ENCODE assay signal across 2 cellular contexts in the genomic region with DNA sequence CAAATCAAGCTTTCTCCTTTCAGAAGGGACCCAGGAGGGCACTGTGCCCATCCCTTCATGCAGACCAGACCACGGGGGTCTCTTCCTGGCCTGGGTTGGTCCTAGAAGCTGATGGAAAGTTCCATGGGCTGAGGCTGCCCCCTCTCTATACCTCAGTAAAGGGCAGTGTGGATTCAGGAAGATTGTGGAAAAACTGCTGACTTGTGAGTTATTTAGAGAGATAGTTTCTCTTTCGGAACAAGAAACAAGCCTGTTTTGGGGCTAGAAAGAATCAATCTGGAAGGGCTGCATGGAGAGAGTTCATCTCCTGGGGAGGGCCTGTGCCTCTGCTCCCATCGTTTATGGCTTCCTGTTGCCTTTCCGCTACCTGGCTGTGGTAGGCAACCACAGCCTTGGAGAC.
TF ChIP-seq lines count a peak whose summit lies in the region.

No MANE protein-coding gene starts in this region.

TF ChIP-seq in IMR-90, 13 proteins besides CTCF, POLR2A, EP300 and RAD21:
- TF ChIP-seq FOS (IDR thresholded peaks at IDR 0.05; ENCODE audit: low read depth, low read length), result no peak
- TF ChIP-seq MAZ (IDR thresholded peaks at IDR 0.05; ENCODE audit: borderline replicate concordance, low read depth, low read length), result no peak
- TF ChIP-seq RCOR1 (IDR thresholded peaks at IDR 0.05; ENCODE audit: insufficient replicate concordance, low read length), result no peak
- peak; percentile 65 for TF ChIP-seq MAFK (IDR thresholded peaks at IDR 0.05; ENCODE audit: low read depth, low read length)

TF ChIP-seq in HepG2, 621 proteins besides CTCF, POLR2A, EP300 and RAD21:
- TF ChIP-seq MAFK (conservative IDR thresholded peaks at IDR 0.05 in 1 of 2, IDR thresholded peaks at IDR 0.05 in 1 of 2; ENCODE audit: low read length in 2 of 2) (peak; percentile 80), ZFP82 (CRISPR knock-in tag; IDR thresholded peaks at IDR 0.05; ENCODE audit: borderline replicate concordance) (no peak), TCF12 (IDR thresholded peaks at IDR 0.05) (no peak), TCF12 (CRISPR knock-in tag; IDR thresholded peaks at IDR 0.05) (no peak), SAFB2 (CRISPR knock-in tag; IDR thresholded peaks at IDR 0.05; ENCODE audit: borderline replicate concordance, low read depth) (no peak), NBN (conservative IDR thresholded peaks at IDR 0.05) (no peak), ZNF597 (CRISPR knock-in tag; IDR thresholded peaks at IDR 0.05) (no peak), SNRNP70 (IDR thresholded peaks at IDR 0.05; ENCODE audit: low read depth, low read length) (no peak), ZNF546 (CRISPR knock-in tag; conservative IDR thresholded peaks at IDR 0.05) (no peak), MXI1 (IDR thresholded peaks at IDR 0.05; ENCODE audit: borderline replicate concordance, low read depth, low read length) (no peak), MAFF (IDR thresholded peaks at IDR 0.05; ENCODE audit: low read depth, low read length) (peak; percentile 72)
- TF ChIP-seq, protein P1, sequence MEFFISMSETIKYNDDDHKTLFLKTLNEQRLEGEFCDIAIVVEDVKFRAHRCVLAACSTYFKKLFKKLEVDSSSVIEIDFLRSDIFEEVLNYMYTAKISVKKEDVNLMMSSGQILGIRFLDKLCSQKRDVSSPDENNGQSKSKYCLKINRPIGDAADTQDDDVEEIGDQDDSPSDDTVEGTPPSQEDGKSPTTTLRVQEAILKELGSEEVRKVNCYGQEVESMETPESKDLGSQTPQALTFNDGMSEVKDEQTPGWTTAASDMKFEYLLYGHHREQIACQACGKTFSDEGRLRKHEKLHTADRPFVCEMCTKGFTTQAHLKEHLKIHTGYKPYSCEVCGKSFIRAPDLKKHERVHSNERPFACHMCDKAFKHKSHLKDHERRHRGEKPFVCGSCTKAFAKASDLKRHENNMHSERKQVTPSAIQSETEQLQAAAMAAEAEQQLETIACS (CRISPR knock-in tag; IDR thresholded peaks at IDR 0.05), result no peak
- TF ChIP-seq, protein P2, sequence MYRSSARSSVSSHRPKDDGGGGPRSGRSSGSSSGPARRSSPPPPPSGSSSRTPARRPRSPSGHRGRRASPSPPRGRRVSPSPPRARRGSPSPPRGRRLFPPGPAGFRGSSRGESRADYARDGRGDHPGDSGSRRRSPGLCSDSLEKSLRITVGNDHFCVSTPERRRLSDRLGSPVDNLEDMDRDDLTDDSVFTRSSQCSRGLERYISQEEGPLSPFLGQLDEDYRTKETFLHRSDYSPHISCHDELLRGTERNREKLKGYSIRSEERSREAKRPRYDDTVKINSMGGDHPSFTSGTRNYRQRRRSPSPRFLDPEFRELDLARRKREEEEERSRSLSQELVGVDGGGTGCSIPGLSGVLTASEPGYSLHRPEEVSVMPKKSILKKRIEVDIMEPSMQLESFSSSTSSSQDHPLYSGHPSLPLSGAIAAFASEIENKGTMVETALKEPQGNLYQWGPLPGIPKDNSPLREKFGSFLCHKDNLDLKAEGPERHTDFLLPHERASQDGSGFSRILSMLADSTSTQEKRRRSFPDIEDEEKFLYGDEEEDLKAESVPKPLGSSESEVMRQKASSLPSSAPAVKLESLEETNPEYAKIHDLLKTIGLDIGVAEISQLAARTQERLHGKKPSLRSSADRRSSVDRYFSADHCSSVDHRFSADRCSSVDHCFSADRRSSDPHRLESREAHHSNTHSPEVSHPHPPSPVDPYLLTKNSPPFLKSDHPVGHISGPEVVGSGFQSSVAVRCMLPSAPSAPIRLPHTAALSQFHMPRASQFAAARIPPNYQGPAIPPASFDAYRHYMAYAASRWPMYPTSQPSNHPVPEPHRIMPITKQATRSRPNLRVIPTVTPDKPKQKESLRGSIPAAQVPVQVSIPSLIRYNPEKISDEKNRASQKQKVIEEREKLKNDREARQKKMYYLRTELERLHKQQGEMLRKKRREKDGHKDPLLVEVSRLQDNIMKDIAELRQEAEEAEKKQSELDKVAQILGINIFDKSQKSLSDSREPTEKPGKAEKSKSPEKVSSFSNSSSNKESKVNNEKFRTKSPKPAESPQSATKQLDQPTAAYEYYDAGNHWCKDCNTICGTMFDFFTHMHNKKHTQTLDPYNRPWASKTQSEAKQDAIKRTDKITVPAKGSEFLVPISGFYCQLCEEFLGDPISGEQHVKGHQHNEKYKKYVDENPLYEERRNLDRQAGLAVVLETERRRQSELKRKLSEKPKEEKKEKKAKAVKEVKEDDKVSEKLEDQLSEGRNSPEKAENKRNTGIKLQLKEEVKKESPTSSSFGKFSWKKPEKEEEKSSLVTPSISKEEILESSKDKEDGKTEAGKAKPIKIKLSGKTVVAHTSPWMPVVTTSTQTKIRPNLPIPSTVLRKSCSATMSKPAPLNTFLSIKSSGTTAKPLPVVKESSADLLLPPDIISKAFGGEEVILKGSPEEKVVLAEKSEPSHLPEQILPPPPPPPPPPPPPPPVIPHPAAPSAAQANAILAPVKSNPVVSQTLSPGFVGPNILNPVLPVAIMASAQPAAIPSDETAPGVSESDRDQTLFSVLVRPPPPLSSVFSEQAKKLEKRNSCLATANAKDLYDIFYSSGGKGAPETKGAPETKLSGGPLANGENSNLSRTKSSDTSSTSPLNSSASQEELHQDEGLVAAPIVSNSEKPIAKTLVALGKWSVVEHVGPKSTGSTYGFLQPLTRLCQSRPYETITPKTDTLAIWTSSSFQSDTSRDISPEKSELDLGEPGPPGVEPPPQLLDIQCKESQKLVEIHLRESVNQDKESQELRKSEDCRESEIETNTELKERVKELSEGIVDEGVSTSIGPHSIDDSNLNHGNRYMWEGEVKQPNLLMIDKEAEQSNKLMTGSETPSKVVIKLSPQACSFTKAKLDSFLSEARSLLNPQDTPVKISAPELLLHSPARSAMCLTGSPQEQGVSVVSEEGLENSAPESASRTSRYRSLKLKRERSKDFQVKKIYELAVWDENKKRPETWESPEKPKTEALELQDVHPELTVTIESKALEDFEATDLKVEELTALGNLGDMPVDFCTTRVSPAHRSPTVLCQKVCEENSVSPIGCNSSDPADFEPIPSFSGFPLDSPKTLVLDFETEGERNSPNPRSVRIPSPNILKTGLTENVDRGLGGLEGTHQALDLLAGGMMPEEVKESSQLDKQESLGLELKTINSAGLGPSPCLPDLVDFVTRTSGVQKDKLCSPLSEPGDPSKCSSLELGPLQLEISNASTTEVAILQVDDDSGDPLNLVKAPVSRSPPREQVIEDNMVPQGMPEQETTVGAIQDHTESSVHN (CRISPR knock-in tag; IDR thresholded peaks at IDR 0.05), result no peak
